In genomic region chr20:63653974-63654680, GRCh38 we compare ENCODE assay signal across 8 cellular contexts. TPM values are rescaled to one million over a fixed set of nuclear protein-coding genes. Genes with fewer than 3 reads are reported as not detected.
DNase-seq lines count a peak whose midpoint lies in the region; TF ChIP-seq lines count a peak whose summit lies in the region.

No MANE protein-coding gene starts in this region.

- H3K4me3 ChIP-seq in Caco-2 (ENCODE audit: low read depth, low read length) (peak overlapping the region; percentile 87), fibroblast of lung (replicated peaks in 1 of 4; ENCODE audit: control extremely low read depth in 1 of 4, insufficient read depth in 1 of 4, low read depth in 3 of 4, low read length in 4 of 4) (peak overlapping the region in 2 of 4 experiments; percentile 27 to 55), rectal smooth muscle tissue (ENCODE audit: low read length) (peak overlapping the region; percentile 55)

- no peak for DNase-seq in Caco-2
- DNase-seq in RWPE1 (ENCODE audit: low spot score): no peak
- no peak for DNase-seq in fibroblast of lung (ENCODE audit: low read depth in 2 of 2)
- no peak for DNase-seq in GM13976 (ENCODE audit: low spot score)
- no peak for DNase-seq in cerebellum (ENCODE audit: low spot score)
- no peak for DNase-seq in NCI-H1105 (lab: John Stamatoyannopoulos, UW)
- no peak for DNase-seq in NCI-H748 (lab: John Stamatoyannopoulos, UW; ENCODE audit: unreplicated experiment)

- no TSS peak for BruUV-seq in Caco-2 (replicated peaks; lab: Mats Ljungman, UMichigan)

- peak overlapping the region; percentile 59 for H3K4me2 ChIP-seq in fibroblast of lung (ENCODE audit: extremely low read depth, insufficient read depth, low read length)

- H2AFZ ChIP-seq in fibroblast of lung (ENCODE audit: low read length): no peak overlapping the region

- peaks cover 20% of the 10 kb centered on the region for H3K36me3 Mint-ChIP-seq in Caco-2 (ENCODE audit: insufficient read depth, unreplicated experiment)

- no peaks in the 10 kb centered on the region for H3K27me3 ChIP-seq in Caco-2 (replicated peaks; ENCODE audit: control insufficient read depth, insufficient read depth, low read length)
- no peaks in the 10 kb centered on the region for H3K27me3 ChIP-seq in fibroblast of lung (ENCODE audit: control insufficient read depth, insufficient read depth, low read length)
- peaks cover 2% of the 10 kb centered on the region for H3K27me3 ChIP-seq in rectal smooth muscle tissue (ENCODE audit: control insufficient read depth, insufficient read depth, low read length)

- H4K20me1 ChIP-seq in fibroblast of lung (ENCODE audit: control insufficient read depth, extremely low read depth, insufficient read depth, low read length): no peaks in the 10 kb centered on the region

- intact Hi-C loops in Caco-2 (cut with micrococcal nuclease; ENCODE audit: unreplicated experiment): loop anchor here (1.0 kb wide), 2 partner anchors 12 to 26 kb away; no protein-coding TSS in a partner anchor

- H3K4me3 Mint-ChIP-seq in Caco-2 (ENCODE audit: unreplicated experiment): peak overlapping the region; percentile 72

- in situ Hi-C loops in GM13976 (cut with MboI; ENCODE audit: low sequenced_read_pairs, unreplicated experiment): no loop called here

- H3K27ac Mint-ChIP-seq in Caco-2 (ENCODE audit: unreplicated experiment): no peak overlapping the region

- H3K9ac ChIP-seq in fibroblast of lung (ENCODE audit: insufficient read depth, low read length): no peak overlapping the region
- H3K9ac ChIP-seq in rectal smooth muscle tissue (ENCODE audit: low read length): no peak overlapping the region

- peaks cover 6% of the 10 kb centered on the region for H3K79me2 ChIP-seq in fibroblast of lung (ENCODE audit: control insufficient read depth, insufficient read depth, low read length)

- no peaks in the 10 kb centered on the region for H3K36me3 ChIP-seq in Caco-2 (ENCODE audit: control insufficient read depth, insufficient read depth, low read length)
- H3K36me3 ChIP-seq in fibroblast of lung (ENCODE audit: control insufficient read depth, insufficient read depth, low read length): no peaks in the 10 kb centered on the region
- no peaks in the 10 kb centered on the region for H3K36me3 ChIP-seq in rectal smooth muscle tissue (ENCODE audit: control insufficient read depth, insufficient read depth, low read length)

- peaks cover 4% of the 10 kb centered on the region for H3K27me3 Mint-ChIP-seq in Caco-2 (ENCODE audit: insufficient read depth, unreplicated experiment)

- H3K4me1 ChIP-seq in Caco-2 (peaks cover 10% of the 10 kb centered on the region), fibroblast of lung (ENCODE audit: control insufficient read depth, extremely low read depth, insufficient read depth, low read length) (no peaks in the 10 kb centered on the region), rectal smooth muscle tissue (ENCODE audit: control insufficient read depth, insufficient read depth, low read length) (peaks cover 14% of the 10 kb centered on the region)

- H3K9me3 ChIP-seq in Caco-2: no peaks in the 10 kb centered on the region
- no peaks in the 10 kb centered on the region for H3K9me3 ChIP-seq in fibroblast of lung (ENCODE audit: control insufficient read depth, insufficient read depth, low read depth, low read length)

- H3K27ac ChIP-seq in RWPE1 (peak overlapping the region; percentile 89), fibroblast of lung (ENCODE audit: insufficient read depth, low read length) (no peak overlapping the region), rectal smooth muscle tissue (ENCODE audit: low read depth, low read length) (peak overlapping the region; percentile 79)

- H3K4me1 Mint-ChIP-seq in Caco-2 (ENCODE audit: low read depth, unreplicated experiment): peaks cover 13% of the 10 kb centered on the region

- CTCF ChIA-PET in Caco-2 (lab: Charles Lee) (interaction anchor here (1.4 kb wide), 1 partner anchor 12 kb away, joined by 13 read pairs; no protein-coding TSS in a partner anchor), RWPE1 (lab: Yijun Ruan, JAX) (no interaction called here)

- no peaks in the 10 kb centered on the region for H3K9me3 Mint-ChIP-seq in Caco-2 (ENCODE audit: unreplicated experiment)

- TF ChIP-seq CTCF in Caco-2 (IDR thresholded peaks at IDR 0.05; ENCODE audit: insufficient read depth in 1 of 2, low read depth in 1 of 2, low read length in 1 of 2, severe bottlenecking in 1 of 2, unreplicated experiment in 1 of 2) (no peak), RWPE1 (conservative IDR thresholded peaks at IDR 0.05; ENCODE audit: low read depth) (no peak), fibroblast of lung (conservative IDR thresholded peaks at IDR 0.05 in 1 of 2, IDR thresholded peaks at IDR 0.05 in 1 of 2; ENCODE audit: low read depth in 1 of 2, low read length in 2 of 2) (no peak), GM13976 (IDR thresholded peaks at IDR 0.05; ENCODE audit: borderline replicate concordance, control extremely low read depth, extremely low read depth, insufficient read depth, missing control alignments) (no peak)

- POLR2A ChIA-PET in Caco-2 (lab: Charles Lee) (interaction anchor here (1.1 kb wide), 1 partner anchor 12 kb away, joined by 16 read pairs; no protein-coding TSS in a partner anchor), RWPE1 (lab: Yijun Ruan, JAX; ENCODE audit: low non-redundant PET) (no interaction called here)

RNA-seq across cellular contexts. Expression of gene STMN3, which starts 0.9 kb away (rescaled TPM):
- total RNA-seq in Caco-2 (2022): 27.4 and 27.9 TPM in 2 replicates
- 16.4 and 34.3 TPM in 2 replicates for total RNA-seq in fibroblast of lung
- polyA plus RNA-seq in fibroblast of lung: 3.7 and 27.4 TPM in 2 replicates
- polyA plus RNA-seq in fibroblast of lung (2012): 6.8 and 60.2 TPM in 2 replicates
- polyA minus RNA-seq in fibroblast of lung (ENCODE audit: low replicate concordance): 10.4 and 96.0 TPM in 2 replicates
- 66.7 TPM for total RNA-seq in cerebellum

RNA-seq across cellular contexts. Expression of gene RTEL1, which starts 4.0 kb away (rescaled TPM):
- total RNA-seq in Caco-2 (2022): 51.1 and 61.6 TPM in 2 replicates
- 8.5 and 12.4 TPM in 2 replicates for total RNA-seq in fibroblast of lung
- 4.7 and 11.5 TPM in 2 replicates for polyA plus RNA-seq in fibroblast of lung
- polyA plus RNA-seq in fibroblast of lung (2012): 7.0 and 13.8 TPM in 2 replicates
- 20.4 and 77.8 TPM in 2 replicates for polyA minus RNA-seq in fibroblast of lung (ENCODE audit: low replicate concordance)
- 13.4 TPM for total RNA-seq in cerebellum

RNA-seq across cellular contexts. Expression of gene GMEB2, which starts 27.2 kb away (rescaled TPM):
- total RNA-seq in Caco-2 (2022) (20.6 and 21.5 TPM in 2 replicates), fibroblast of lung (7.4 and 10.9 TPM in 2 replicates), cerebellum (7.3 TPM)
- 6.3 and 7.9 TPM in 2 replicates for polyA plus RNA-seq in fibroblast of lung
- 7.2 and 8.5 TPM in 2 replicates for polyA plus RNA-seq in fibroblast of lung (2012)
- 9.4 and 10.5 TPM in 2 replicates for polyA minus RNA-seq in fibroblast of lung (ENCODE audit: low replicate concordance)

RNA-seq across cellular contexts. Expression of gene TNFRSF6B, which starts 42.3 kb away (rescaled TPM):
- total RNA-seq in Caco-2 (2022) (not detected in 2 replicates), fibroblast of lung (6.7 and 35.2 TPM in 2 replicates), cerebellum (0.82 TPM)
- 3.8 and 5.7 TPM in 2 replicates for polyA plus RNA-seq in fibroblast of lung
- polyA plus RNA-seq in fibroblast of lung (2012): 4.9 and 14.5 TPM in 2 replicates
- polyA minus RNA-seq in fibroblast of lung (ENCODE audit: low replicate concordance): 1.9 and 2.9 TPM in 2 replicates

RNA-seq across cellular contexts. Expression of gene ARFRP1, which starts 53.6 kb away (rescaled TPM):
- 119 and 126 TPM in 2 replicates for total RNA-seq in Caco-2 (2022)
- total RNA-seq in fibroblast of lung: 24.7 and 35.0 TPM in 2 replicates
- 32.2 and 34.6 TPM in 2 replicates for polyA plus RNA-seq in fibroblast of lung
- polyA plus RNA-seq in fibroblast of lung (2012): 36.3 and 40.1 TPM in 2 replicates
- polyA minus RNA-seq in fibroblast of lung (ENCODE audit: low replicate concordance): 10.0 and 12.5 TPM in 2 replicates
- total RNA-seq in cerebellum: 17.3 TPM
